30 cellular contexts compared by ENCODE assay signal in the genomic region with DNA sequence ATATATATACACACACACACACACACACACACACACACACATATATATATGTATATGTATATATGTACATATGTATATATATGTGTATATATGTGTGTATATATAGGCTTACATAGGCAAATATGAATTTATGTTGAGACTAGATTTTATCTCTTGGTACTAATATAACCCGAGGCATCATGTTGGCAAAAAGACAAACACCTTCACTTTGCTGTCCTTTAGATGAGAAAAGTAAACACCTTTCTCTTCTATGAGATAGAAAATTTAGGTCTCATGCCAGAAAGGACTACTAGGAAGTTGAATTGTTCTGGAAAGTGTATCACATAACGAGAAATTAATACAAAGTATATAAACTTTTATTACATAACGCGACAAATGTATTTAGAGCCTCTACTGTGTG.
"Had no signal": no experiment of that assay in that cellular context is flagged by ENCODE, and none has a peak within 500 bp of the region (broad histone marks: within the 10 kb centered on the region; RNA-seq: fewer than 3 reads in every experiment).

No MANE protein-coding gene starts in this region.

- H3K4me3 ChIP-seq: left lung, lower lobe of right lung, neural progenitor cell, ovary, skin epidermis, stomach, testis, thyroid gland, transverse colon, upper lobe of left lung, vagina had no signal

- ATAC-seq: left colon; left lung; lower lobe of right lung; naive thymus-derived CD8-positive, alpha-beta T cell; right cardiac atrium; sciatic nerve; stimulated activated naive B cell treated with anti-CD40 and anti-IgM and Interleukin-4, amounts not matched to agents 10 μg/mL and 1 μg/mL and 100 μg/mL, for 72 hours; stimulated activated naive CD8-positive, alpha-beta T cell treated with anti-CD3 and anti-CD28 coated beads, Interleukin-15, Interleukin-2, amounts not matched to agents 100 U/mL and 50 U/mL, for 24 hours had no signal

- DNase-seq: hypothalamus; immature natural killer cell; kidney; left colon; left lung; lower lobe of right lung; mammary epithelial cell; mesenchymal stem cell; naive thymus-derived CD8-positive, alpha-beta T cell; nephron progenitor cell; occipital lobe; ovary; retina; right cardiac atrium; stimulated activated CD4-positive, alpha-beta T cell treated with anti-CD3 and anti-CD28 coated beads, Interleukin-12 subunit alpha, Interleukin-12 subunit beta, amount 100 ng/mL, for 4 hours; stimulated activated CD4-positive, alpha-beta T cell treated with anti-CD3 and anti-CD28 coated beads, Interleukin-15, amount 100 ng/mL, for 24 hours; stimulated activated CD4-positive, alpha-beta T cell treated with anti-CD3 and anti-CD28 coated beads, Interleukin-2, amount 100 ng/mL, for 24 hours; stimulated activated CD4-positive, alpha-beta T cell treated with anti-CD3 and anti-CD28 coated beads, Interleukin-4, amount 100 ng/mL, for 1 hour; stimulated activated naive B cell treated with anti-CD40 and anti-IgM and Interleukin-4, amounts not matched to agents 10 μg/mL and 1 μg/mL and 100 μg/mL, for 72 hours; stimulated activated naive CD8-positive, alpha-beta T cell treated with anti-CD3 and anti-CD28 coated beads, Interleukin-15, Interleukin-2, amounts not matched to agents 100 U/mL and 50 U/mL, for 24 hours; stomach; testis; thyroid gland; transverse colon; upper lobe of left lung had no signal

- H3K27ac ChIP-seq: left lung, lower lobe of right lung, neural progenitor cell, neutrophil, ovary, skin epidermis, stomach, testis, thyroid gland, transverse colon, upper lobe of left lung, vagina had no signal
